In genomic region chr7:140298213-140298612, GRCh38 we compare ENCODE assay signal across 1 cellular context.
TF ChIP-seq lines count a peak whose summit lies in the region.

No MANE protein-coding gene starts in this region.

TF ChIP-seq in K562, 482 proteins besides CTCF, POLR2A, EP300 and RAD21 (continued from another document):
- TF ChIP-seq ZNF431 (CRISPR knock-in tag; IDR thresholded peaks at IDR 0.05): no peak
- TF ChIP-seq, protein P1, sequence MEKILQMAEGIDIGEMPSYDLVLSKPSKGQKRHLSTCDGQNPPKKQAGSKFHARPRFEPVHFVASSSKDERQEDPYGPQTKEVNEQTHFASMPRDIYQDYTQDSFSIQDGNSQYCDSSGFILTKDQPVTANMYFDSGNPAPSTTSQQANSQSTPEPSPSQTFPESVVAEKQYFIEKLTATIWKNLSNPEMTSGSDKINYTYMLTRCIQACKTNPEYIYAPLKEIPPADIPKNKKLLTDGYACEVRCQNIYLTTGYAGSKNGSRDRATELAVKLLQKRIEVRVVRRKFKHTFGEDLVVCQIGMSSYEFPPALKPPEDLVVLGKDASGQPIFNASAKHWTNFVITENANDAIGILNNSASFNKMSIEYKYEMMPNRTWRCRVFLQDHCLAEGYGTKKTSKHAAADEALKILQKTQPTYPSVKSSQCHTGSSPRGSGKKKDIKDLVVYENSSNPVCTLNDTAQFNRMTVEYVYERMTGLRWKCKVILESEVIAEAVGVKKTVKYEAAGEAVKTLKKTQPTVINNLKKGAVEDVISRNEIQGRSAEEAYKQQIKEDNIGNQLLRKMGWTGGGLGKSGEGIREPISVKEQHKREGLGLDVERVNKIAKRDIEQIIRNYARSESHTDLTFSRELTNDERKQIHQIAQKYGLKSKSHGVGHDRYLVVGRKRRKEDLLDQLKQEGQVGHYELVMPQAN (IDR thresholded peaks at IDR 0.05; ENCODE audit: borderline replicate concordance): no peak
- no peak for TF ChIP-seq CXXC5 (CRISPR knock-in tag; IDR thresholded peaks at IDR 0.05)
- no peak for TF ChIP-seq SMAD1 (IDR thresholded peaks at IDR 0.05; ENCODE audit: low read depth, low read length, partially characterized antibody)
- TF ChIP-seq FOXM1 (IDR thresholded peaks at IDR 0.05; ENCODE audit: low read depth): no peak
- TF ChIP-seq FOXM1 (CRISPR knock-in tag; IDR thresholded peaks at IDR 0.05; ENCODE audit: low read depth): no peak
- TF ChIP-seq, protein P2, sequence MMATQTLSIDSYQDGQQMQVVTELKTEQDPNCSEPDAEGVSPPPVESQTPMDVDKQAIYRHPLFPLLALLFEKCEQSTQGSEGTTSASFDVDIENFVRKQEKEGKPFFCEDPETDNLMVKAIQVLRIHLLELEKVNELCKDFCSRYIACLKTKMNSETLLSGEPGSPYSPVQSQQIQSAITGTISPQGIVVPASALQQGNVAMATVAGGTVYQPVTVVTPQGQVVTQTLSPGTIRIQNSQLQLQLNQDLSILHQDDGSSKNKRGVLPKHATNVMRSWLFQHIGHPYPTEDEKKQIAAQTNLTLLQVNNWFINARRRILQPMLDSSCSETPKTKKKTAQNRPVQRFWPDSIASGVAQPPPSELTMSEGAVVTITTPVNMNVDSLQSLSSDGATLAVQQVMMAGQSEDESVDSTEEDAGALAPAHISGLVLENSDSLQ (IDR thresholded peaks at IDR 0.05): 0 out of 2 replicates have a peak, but pooled peaks have one; percentile 6
- TF ChIP-seq ZNF263 (CRISPR knock-in tag; IDR thresholded peaks at IDR 0.05; ENCODE audit: borderline replicate concordance): peak; percentile 96
